Comparison of ENCODE assay signal across 21 cellular contexts in genomic region chr9:31519424-31519823, GRCh38.
DNase-seq lines count a peak whose midpoint lies in the region; ATAC-seq, FAIRE-seq and TF ChIP-seq lines count a peak whose summit lies in the region.
"Had no signal": no experiment of that assay in that cellular context is flagged by ENCODE, and none has a peak within 500 bp of the region (broad histone marks: within the 10 kb centered on the region; RNA-seq: fewer than 3 reads in every experiment).

No MANE protein-coding gene starts in this region.

- TF ChIP-seq EP300 in HepG2 (IDR thresholded peaks at IDR 0.05; ENCODE audit: low read depth in 2 of 2, low read length in 2 of 2) (no peak), HepG2 (CRISPR knock-in tag; IDR thresholded peaks at IDR 0.05; ENCODE audit: borderline replicate concordance) (no peak)

- H3F3A ChIP-seq in SU-DHL-6 (ENCODE audit: insufficient read depth), result no peaks in the 10 kb centered on the region

- no peak overlapping the region for H2AFZ ChIP-seq in HepG2 (ENCODE audit: low read length)
- H2AFZ ChIP-seq in SU-DHL-6 (ENCODE audit: low read depth, low read length, severe bottlenecking), result peak overlapping the region; percentile 28

- CTCF ChIA-PET in HepG2 (lab: Yijun Ruan, JAX; ENCODE audit: low intra/inter-chr PET ratio, low total read pairs), result no interaction called here

- BruUV-seq in HepG2 (replicated peaks; lab: Mats Ljungman, UMichigan), result no TSS peak

- ATAC-seq in HepG2 (no peak), right lobe of liver (no peak), HG03378 (IDR thresholded peaks at IDR 0.05; ENCODE audit: unreplicated experiment) (peak; percentile 15), GM21576 (IDR thresholded peaks at IDR 0.05; ENCODE audit: unreplicated experiment) (no peak), HG03565 (IDR thresholded peaks at IDR 0.05; ENCODE audit: unreplicated experiment) (no peak)
- ATAC-seq: upper lobe of right lung had no signal

- H3K4me1 ChIP-seq in HepG2 (ENCODE audit: insufficient read depth, low read length) (no peaks in the 10 kb centered on the region), right lobe of liver (no peaks in the 10 kb centered on the region)
- H3K4me1 ChIP-seq: SJSA1 had no signal

- no peak for TF ChIP-seq CTCF in HepG2 (CRISPR knock-in tag; IDR thresholded peaks at IDR 0.05)
- no peak for TF ChIP-seq CTCF in right lobe of liver (IDR thresholded peaks at IDR 0.05)
- TF ChIP-seq CTCF in SU-DHL-6 (IDR thresholded peaks at IDR 0.05; ENCODE audit: insufficient read depth, low read length, poor library complexity, severe bottlenecking), result no peak

- H3K27me3 ChIP-seq in HepG2 (ENCODE audit: control insufficient read depth in 1 of 2, insufficient read depth in 2 of 2, low read length in 2 of 2) (no peaks in the 10 kb centered on the region), right lobe of liver (no peaks in the 10 kb centered on the region), SU-DHL-6 (ENCODE audit: low read length) (no peaks in the 10 kb centered on the region)
- H3K27me3 ChIP-seq: SJSA1, upper lobe of right lung had no signal

- no peaks in the 10 kb centered on the region for H3K36me3 ChIP-seq in HepG2 (replicated peaks in 1 of 2; ENCODE audit: control insufficient read depth in 1 of 2, insufficient read depth in 2 of 2, low read length in 2 of 2)
- H3K36me3 ChIP-seq in right lobe of liver, result no peaks in the 10 kb centered on the region
- no peaks in the 10 kb centered on the region for H3K36me3 ChIP-seq in SU-DHL-6 (ENCODE audit: low read length)
- H3K36me3 ChIP-seq: SJSA1, upper lobe of right lung had no signal

- 0% methylated on average over 3 of the region's 5 CpGs for WGBS in HepG2 (ENCODE audit: low lambda C conversion rate)
- 29% methylated on average over 4 of the region's 5 CpGs for WGBS in right lobe of liver (ENCODE audit: insufficient coverage, low coverage, low lambda C conversion rate, missing lambda C conversion rate)

- TF ChIP-seq RAD21 in HepG2 (CRISPR knock-in tag; IDR thresholded peaks at IDR 0.05), result no peak

- in situ Hi-C loops in HepG2 (cut with HindIII; ENCODE audit: extremely low pct_ligation_motif_present, low pct_unique_long_range_greater_than_20kb), result no loop called here

- POLR2A ChIA-PET in HepG2 (lab: Yijun Ruan, JAX), result no interaction called here

- no peaks in the 10 kb centered on the region for H3K9me2 ChIP-seq in SU-DHL-6 (replicated peaks; ENCODE audit: insufficient read depth, low read length)

- no peak overlapping the region; the same call in 1 of the 2 replicates for H3K4me2 ChIP-seq in HepG2 (ENCODE audit: low read depth, low read length)
- H3K4me2 ChIP-seq in SU-DHL-6 (ENCODE audit: low read depth, low read length, poor library complexity, severe bottlenecking), result no peak overlapping the region

- intact Hi-C loops in HepG2 (cut with micrococcal nuclease; ENCODE audit: unreplicated experiment), result no loop called here
- intact Hi-C loops in right lobe of liver (cut with DNase I), result no loop called here

- no peak overlapping the region for H3K9ac ChIP-seq in HepG2 (ENCODE audit: insufficient read depth, low read depth, low read length)
- no peak overlapping the region for H3K9ac ChIP-seq in SU-DHL-6 (ENCODE audit: low read length)

- H3K4me3 ChIP-seq in HepG2 (replicated peaks in 1 of 3; ENCODE audit: insufficient read depth in 1 of 3, low read depth in 2 of 3, low read length in 3 of 3), result no peak overlapping the region
- H3K4me3 ChIP-seq in right lobe of liver, result no peak overlapping the region
- no peak overlapping the region for H3K4me3 ChIP-seq in SU-DHL-6 (ENCODE audit: insufficient read depth, low read length, poor library complexity, severe bottlenecking)
- H3K4me3 ChIP-seq: SJSA1, upper lobe of right lung had no signal

- FAIRE-seq in HepG2 (lab: Jason Lieb, UNC), result no peak
- FAIRE-seq: A204.1, astrocyte had no signal

- H3K9me3 ChIP-seq in HepG2 (ENCODE audit: low read length), result no peaks in the 10 kb centered on the region
- no peaks in the 10 kb centered on the region for H3K9me3 ChIP-seq in right lobe of liver
- H3K9me3 ChIP-seq in SU-DHL-6 (ENCODE audit: insufficient read depth, low read length), result no peaks in the 10 kb centered on the region
- H3K9me3 ChIP-seq: SJSA1, upper lobe of right lung had no signal

- H3K27ac ChIP-seq in HepG2 (ENCODE audit: extremely low read length, insufficient read depth, low read length), result no peak overlapping the region
- H3K27ac ChIP-seq in right lobe of liver, result no peak overlapping the region
- H3K27ac ChIP-seq in SU-DHL-6 (ENCODE audit: low read depth, low read length), result no peak overlapping the region
- H3K27ac ChIP-seq: SJSA1, upper lobe of right lung had no signal

- H3K79me2 ChIP-seq in HepG2 (ENCODE audit: insufficient read depth, low read length), result no peaks in the 10 kb centered on the region
- H3K79me2 ChIP-seq in SU-DHL-6 (ENCODE audit: insufficient read depth, low read length), result no peaks in the 10 kb centered on the region

- DNase-seq in HepG2 (ENCODE audit: low spot score) (no peak), right lobe of liver (no peak), NOMO-1 (lab: John Stamatoyannopoulos, UW; ENCODE audit: unreplicated experiment in 2 of 2) (no peak), NCI-H1436 treated with DMSO at 0.1 percent for 48 hours (lab: John Stamatoyannopoulos, UW) (no peak)
- DNase-seq: activated CD4-positive, alpha-beta T cell treated with anti-CD3 and anti-CD28 coated beads, Interleukin-2, amount 10 ng/mL, durations not matched to agents 7 days and 5 days; cortex of kidney; DMS79 treated with DMSO at 0.1 percent for 48 hours; effector memory CD4-positive, alpha-beta T cell; GDM1; H7; KBM-7; mammary epithelial cell; RPMI8226; upper lobe of right lung had no signal

- H4K20me1 ChIP-seq in HepG2 (ENCODE audit: insufficient read depth, low read length), result no peaks in the 10 kb centered on the region
- no peaks in the 10 kb centered on the region for H4K20me1 ChIP-seq in SU-DHL-6 (ENCODE audit: low read depth, low read length)

- TF ChIP-seq POLR2A in HepG2 (IDR thresholded peaks at IDR 0.05; ENCODE audit: insufficient read depth in 1 of 2, low read depth in 2 of 2, low read length in 2 of 2) (no peak), right lobe of liver (IDR thresholded peaks at IDR 0.05) (no peak)

TF ChIP-seq in HepG2, 621 proteins besides CTCF, POLR2A, EP300 and RAD21:
- TF ChIP-seq GABPA (IDR thresholded peaks at IDR 0.05; ENCODE audit: low read depth, low read length) (peak; percentile 37), GABPA (CRISPR knock-in tag; IDR thresholded peaks at IDR 0.05; ENCODE audit: low read depth) (peak; percentile 72), RXRA (CRISPR knock-in tag; IDR thresholded peaks at IDR 0.05) (no peak), SOX6 (IDR thresholded peaks at IDR 0.05) (no peak), SOX6 (CRISPR knock-in tag; IDR thresholded peaks at IDR 0.05) (no peak), FOXP1 (IDR thresholded peaks at IDR 0.05) (no peak), FOXP1 (CRISPR knock-in tag; IDR thresholded peaks at IDR 0.05) (no peak), NR2C2 (CRISPR knock-in tag; IDR thresholded peaks at IDR 0.05; ENCODE audit: borderline replicate concordance) (peak; percentile 74), GZF1 (CRISPR knock-in tag; IDR thresholded peaks at IDR 0.05) (no peak)
TF ChIP-seq in HepG2: peak in this region for 2.
